Comparison of ENCODE assay signal across 13 cellular contexts in the genomic region with DNA sequence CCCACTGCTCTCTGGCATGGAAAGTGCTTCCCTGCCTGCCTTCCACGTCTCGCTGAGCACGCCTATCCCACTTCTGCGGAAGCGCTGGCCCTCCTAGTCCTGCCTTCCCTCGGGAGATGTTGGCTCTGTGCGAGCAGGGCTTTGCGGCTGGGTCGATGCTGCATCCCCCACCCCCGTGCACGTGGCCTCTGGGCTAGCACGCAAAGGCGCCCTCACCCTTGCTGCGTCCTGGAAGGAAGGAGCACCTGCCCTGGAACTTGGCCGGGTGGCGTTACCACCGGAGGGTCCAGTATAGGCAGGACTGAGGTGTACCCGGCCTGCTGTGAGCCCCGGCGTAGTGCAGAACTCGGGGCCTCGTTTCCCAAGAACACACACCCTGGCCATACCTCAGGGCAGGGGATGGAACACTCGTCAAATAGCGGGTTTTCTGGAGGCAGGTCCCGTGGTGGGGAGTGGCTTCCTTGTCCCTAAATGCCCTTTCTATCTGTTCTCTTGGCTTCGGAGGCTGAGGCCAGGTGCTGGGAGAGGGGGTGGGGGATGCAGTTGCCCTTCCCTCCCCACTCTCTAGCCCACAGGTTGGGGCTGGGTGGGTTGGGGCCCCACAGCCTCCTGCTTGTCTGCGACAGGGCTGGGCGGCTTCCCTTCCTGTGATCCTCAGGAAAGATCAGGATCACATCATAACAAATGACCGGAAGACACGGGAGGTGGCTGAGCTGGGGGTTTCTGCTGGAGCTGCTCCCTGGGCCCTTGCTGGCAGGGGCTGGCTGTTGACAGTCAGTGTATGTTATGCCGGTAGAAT. TPM values are rescaled to one million over a fixed set of nuclear protein-coding genes. Genes with fewer than 3 reads are reported as not detected.
DNase-seq lines count a peak whose midpoint lies in the region; ATAC-seq and TF ChIP-seq lines count a peak whose summit lies in the region.
"Had no signal": no experiment of that assay in that cellular context is flagged by ENCODE, and none has a peak within 500 bp of the region (broad histone marks: within the 10 kb centered on the region; RNA-seq: fewer than 3 reads in every experiment).

No MANE protein-coding gene starts in this region.

- H3K27me3 Mint-ChIP-seq in activated naive CD8-positive, alpha-beta T cell treated with anti-CD3 and anti-CD28 coated beads, Interleukin-2, amount 50 U/mL, for 24 hours = no peaks in the 10 kb centered on the region
- H3K27me3 Mint-ChIP-seq: activated CD4-positive, alpha-beta memory T cell treated with anti-CD3 and anti-CD28 coated beads for 36 hours had no signal

- H3K27ac ChIP-seq in foreskin keratinocyte (peak overlapping the region; percentile 84), psoas muscle (peak overlapping the region; percentile 39), substantia nigra (ENCODE audit: low read depth, low read length, poor library complexity, severe bottlenecking) (no peak overlapping the region)
- H3K27ac ChIP-seq: hepatocyte had no signal

- no peak for ATAC-seq in foreskin keratinocyte
- no peak for ATAC-seq in psoas muscle
- no peak for ATAC-seq in activated naive CD8-positive, alpha-beta T cell treated with anti-CD3 and anti-CD28 coated beads, Interleukin-2, amount 50 U/mL, for 24 hours

- no peaks in the 10 kb centered on the region for H3K9me3 Mint-ChIP-seq in activated naive CD8-positive, alpha-beta T cell treated with anti-CD3 and anti-CD28 coated beads, Interleukin-2, amount 50 U/mL, for 24 hours
- H3K9me3 Mint-ChIP-seq: activated CD4-positive, alpha-beta memory T cell treated with anti-CD3 and anti-CD28 coated beads for 36 hours had no signal

- no peaks in the 10 kb centered on the region for H3K9me3 ChIP-seq in psoas muscle

- peaks cover 7% of the 10 kb centered on the region for H3K4me1 Mint-ChIP-seq in activated naive CD8-positive, alpha-beta T cell treated with anti-CD3 and anti-CD28 coated beads, Interleukin-2, amount 50 U/mL, for 24 hours

- H3K4me1 ChIP-seq in foreskin keratinocyte (peaks cover 39% of the 10 kb centered on the region), psoas muscle (peaks cover 6% of the 10 kb centered on the region)

- H3K27ac Mint-ChIP-seq in activated naive CD8-positive, alpha-beta T cell treated with anti-CD3 and anti-CD28 coated beads, Interleukin-2, amount 50 U/mL, for 24 hours = no peak overlapping the region
- H3K27ac Mint-ChIP-seq: activated CD4-positive, alpha-beta memory T cell treated with anti-CD3 and anti-CD28 coated beads for 36 hours had no signal

- no peak overlapping the region for H3K4me3 ChIP-seq in psoas muscle
- H3K4me3 ChIP-seq: hepatocyte had no signal

- H3K36me3 Mint-ChIP-seq in activated naive CD8-positive, alpha-beta T cell treated with anti-CD3 and anti-CD28 coated beads, Interleukin-2, amount 50 U/mL, for 24 hours (ENCODE audit: low read depth) = no peaks in the 10 kb centered on the region
- H3K36me3 Mint-ChIP-seq: activated CD4-positive, alpha-beta memory T cell treated with anti-CD3 and anti-CD28 coated beads for 36 hours had no signal

- peak; percentile 40 for DNase-seq in COR-L47 (lab: John Stamatoyannopoulos, UW)
- DNase-seq in NCI-H526 treated with DMSO at 0.1 percent for 48 hours (lab: John Stamatoyannopoulos, UW) = peak; percentile 15
- no peak for DNase-seq in foreskin keratinocyte
- DNase-seq in psoas muscle = peak in 1 of 2 donors; percentile 51
- no peak for DNase-seq in substantia nigra (lab: John Stamatoyannopoulos, UW)
- no peak for DNase-seq in GM13977 (ENCODE audit: low spot score)
- DNase-seq in activated naive CD8-positive, alpha-beta T cell treated with anti-CD3 and anti-CD28 coated beads, Interleukin-2, amount 50 U/mL, for 24 hours = no peak
- DNase-seq in DMS153 (lab: John Stamatoyannopoulos, UW) = no peak
- DNase-seq: activated CD4-positive, alpha-beta memory T cell treated with anti-CD3 and anti-CD28 coated beads for 36 hours; activated naive CD4-positive, alpha-beta T cell treated with anti-CD3 and anti-CD28 coated beads, Interleukin-2, amount 50 U/mL, for 16 hours; C1 segment of cervical spinal cord; cortex of kidney had no signal

- no peak overlapping the region for H3K4me3 Mint-ChIP-seq in activated naive CD8-positive, alpha-beta T cell treated with anti-CD3 and anti-CD28 coated beads, Interleukin-2, amount 50 U/mL, for 24 hours
- H3K4me3 Mint-ChIP-seq: activated CD4-positive, alpha-beta memory T cell treated with anti-CD3 and anti-CD28 coated beads for 36 hours had no signal

- TF ChIP-seq CTCF in foreskin keratinocyte (conservative IDR thresholded peaks at IDR 0.05) (no peak), psoas muscle (IDR thresholded peaks at IDR 0.05) (no peak), GM13977 (IDR thresholded peaks at IDR 0.05; ENCODE audit: extremely low read depth, insufficient read depth, missing control alignments) (no peak)

- 56 to 67% (median 62%) methylated on average over 29 to 31 of the region's 31 CpGs for WGBS in psoas muscle, 3 donors

- intact Hi-C loops in psoas muscle (cut with DNase I) = no loop called here

- in situ Hi-C loops in GM13977 (cut with MboI; ENCODE audit: low pct_unique_long_range_greater_than_20kb, low sequenced_read_pairs, unreplicated experiment) = no loop called here

- H3K27me3 ChIP-seq in foreskin keratinocyte (no peaks in the 10 kb centered on the region), psoas muscle (ENCODE audit: insufficient read depth in 3 of 3, low read length in 2 of 3) (no peaks in the 10 kb centered on the region)
- H3K27me3 ChIP-seq: hepatocyte had no signal

- no peaks in the 10 kb centered on the region for H3K36me3 ChIP-seq in psoas muscle (ENCODE audit: insufficient read depth in 1 of 2, low read depth in 1 of 2)

RNA-seq across cellular contexts. Expression of gene BAIAP2, which starts 17.4 kb away (rescaled TPM):
- total RNA-seq in foreskin keratinocyte (104 and 106 TPM in 2 replicates), psoas muscle (10 to 100 TPM in 2 of 4 donors, 1 to 10 TPM in 2; 4.7 to 28.9 (median 10.0) TPM)
- polyA plus RNA-seq in foreskin keratinocyte (117 and 118 TPM in 2 replicates), psoas muscle (10 to 100 TPM in 1 of 3 donors, 1 to 10 TPM in 2; 3.9 to 13.5 (median 6.5) TPM)

Comparison
In these comparisons a context has a peak if more than half of its experiments do, and no peak if none do; other contexts are left out.
1. DNase-seq: peak in COR-L47 (single experiment) and NCI-H526 treated with DMSO at 0.1 percent for 48 hours (single experiment); none in foreskin keratinocyte (0 of 2), substantia nigra (0 of 49), GM13977 (single experiment), activated naive CD8-positive, alpha-beta T cell treated with anti-CD3 and anti-CD28 coated beads, Interleukin-2, amount 50 U/mL, for 24 hours (single experiment) and DMS153 (single experiment).